ENCODE assay signal across 6 cellular contexts in the genomic region with DNA sequence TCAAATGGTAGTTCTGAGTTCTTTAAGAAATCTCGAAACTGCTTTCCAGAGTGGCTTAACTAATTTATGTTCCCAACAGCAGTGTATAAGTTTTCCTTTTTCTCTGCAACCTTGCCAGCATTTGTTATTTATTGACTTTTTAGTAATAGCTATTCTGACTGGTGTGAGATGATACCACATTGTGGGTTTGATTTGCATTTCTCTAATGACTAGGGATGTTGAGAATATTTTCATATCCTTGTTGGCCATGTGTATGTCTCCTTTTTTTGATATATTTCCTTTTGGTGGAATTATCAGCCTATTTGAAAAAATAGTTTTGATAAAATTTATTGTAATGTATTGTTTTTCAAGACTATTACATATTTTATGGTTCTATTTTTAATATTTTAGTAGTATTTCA.
"Had no signal": no experiment of that assay in that cellular context is flagged by ENCODE, and none has a peak within 500 bp of the region (broad histone marks: within the 10 kb centered on the region; RNA-seq: fewer than 3 reads in every experiment).

No MANE protein-coding gene starts in this region.

- H3K27ac ChIP-seq: HL-60 had no signal

- DNase-seq: H9, HCEC 1CT, KBM-7 had no signal

- H3K4me3 ChIP-seq: GM23338 had no signal

- ATAC-seq: GM23338, HepG2 had no signal
